In the genomic region with DNA sequence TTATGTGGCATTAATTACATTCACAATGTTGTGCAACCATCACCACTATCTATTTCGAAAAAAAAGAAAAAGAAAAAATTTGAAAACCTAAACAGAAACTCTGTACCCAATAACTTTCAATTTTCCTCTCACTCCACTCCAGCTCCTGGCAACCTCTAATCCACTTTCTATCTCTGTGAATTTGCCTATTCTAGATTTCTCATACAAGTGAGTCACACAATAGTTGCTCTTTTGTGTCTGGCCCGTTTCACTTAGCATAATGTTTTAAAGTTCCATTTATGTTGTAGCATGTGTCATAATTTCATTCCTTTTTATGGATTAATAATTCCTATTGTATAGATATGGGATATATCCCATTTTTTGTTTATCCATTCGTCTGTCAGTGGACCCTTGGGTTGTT, we compare ENCODE assay signal across 17 cellular contexts. TPM values are rescaled to one million over a fixed set of nuclear protein-coding genes. Genes with fewer than 3 reads are reported as not detected.
A peak's percentile ranks its signal among the peaks of the same experiment; 100 is the strongest.
DNase-seq lines count a peak whose midpoint lies in the region; ATAC-seq, FAIRE-seq and TF ChIP-seq lines count a peak whose summit lies in the region.
"Had no signal": no experiment of that assay in that cellular context is flagged by ENCODE, and none has a peak within 500 bp of the region (broad histone marks: within the 10 kb centered on the region; RNA-seq: fewer than 3 reads in every experiment).

No MANE protein-coding gene starts in this region.

- no peak overlapping the region for H4K8ac ChIP-seq in mesenchymal stem cell (ENCODE audit: low read length)

- H4K91ac ChIP-seq in mesenchymal stem cell (ENCODE audit: low read length), result no peak overlapping the region

- H2BK5ac ChIP-seq in mesenchymal stem cell (ENCODE audit: low read depth, low read length, poor library complexity, severe bottlenecking), result no peak overlapping the region

- no TSS peak for BruUV-seq in PC-3 (replicated peaks; lab: Mats Ljungman, UMichigan)
- no TSS peak for BruUV-seq in endothelial cell of umbilical vein (replicated peaks; lab: Mats Ljungman, UMichigan)

- no peaks in the 10 kb centered on the region for H3F3A ChIP-seq in PC-3 (ENCODE audit: low read length, unreplicated experiment)

- 0 out of 2 replicates have a peak overlapping the region, but pooled peaks have one; percentile 8 for H3K4me2 ChIP-seq in PC-3 (ENCODE audit: low read length)
- H3K4me2 ChIP-seq in endothelial cell of umbilical vein (ENCODE audit: insufficient read depth, low read length), result no peak overlapping the region
- H3K4me2 ChIP-seq in mesenchymal stem cell (ENCODE audit: low read length, poor library complexity, severe bottlenecking), result no peak overlapping the region
- H3K4me2 ChIP-seq: PC-9 had no signal

- no peak for FAIRE-seq in endothelial cell of umbilical vein (lab: Jason Lieb, UNC)

- H3K79me2 ChIP-seq in PC-3 (ENCODE audit: low read length), result no peaks in the 10 kb centered on the region
- no peaks in the 10 kb centered on the region for H3K79me2 ChIP-seq in endothelial cell of umbilical vein (ENCODE audit: control insufficient read depth, insufficient read depth, low read length)

- DNase-seq in PC-3 (peak; percentile 47), endothelial cell of umbilical vein (ENCODE audit: low read depth, low spot score) (peak; percentile 10), mesenchymal stem cell (peak; percentile 17), NCI-H524 treated with DMSO at 0.1 percent for 48 hours (lab: John Stamatoyannopoulos, UW) (no peak)
- no peak for DNase-seq in stimulated activated naive CD8-positive, alpha-beta T cell treated with anti-CD3 and anti-CD28 coated beads, Interleukin-15, Interleukin-2, amounts not matched to agents 100 U/mL and 50 U/mL, for 24 hours
- DNase-seq: CD4-positive, CD25-positive, alpha-beta regulatory T cell; HCEC 1CT; Kasumi-1; NCI-H1436; NCI-H2029 treated with DMSO at 0.1 percent for 48 hours; NCI-H2171 treated with DMSO at 0.1 percent for 48 hours; NCI-H446 treated with DMSO at 0.1 percent for 48 hours; NCI-H748 treated with DMSO at 0.1 percent for 48 hours; PC-9 had no signal

- H3K9me3 ChIP-seq in HEK293 (ENCODE audit: control insufficient read depth, insufficient read depth, low read depth, low read length), result no peaks in the 10 kb centered on the region
- no peaks in the 10 kb centered on the region for H3K9me3 ChIP-seq in PC-3 (ENCODE audit: low read length)
- H3K9me3 ChIP-seq in endothelial cell of umbilical vein (replicated peaks; ENCODE audit: control insufficient read depth, insufficient read depth, low read length), result no peaks in the 10 kb centered on the region
- H3K9me3 ChIP-seq in mesenchymal stem cell (ENCODE audit: control insufficient read depth, low read length), result peaks cover 9% of the 10 kb centered on the region

- H3K4me3 ChIP-seq in HEK293 (ENCODE audit: low read depth, low read length) (no peak overlapping the region), PC-3 (ENCODE audit: low read length) (no peak overlapping the region), endothelial cell of umbilical vein (replicated peaks in 1 of 3; ENCODE audit: insufficient read depth in 1 of 3, low read depth in 1 of 3, low read length in 3 of 3) (no peak overlapping the region), mesenchymal stem cell (ENCODE audit: insufficient read depth in 1 of 2, low read depth in 1 of 2, low read length in 2 of 2) (no peak overlapping the region)
- H3K4me3 ChIP-seq: PC-9 had no signal

- no peak overlapping the region for H2AK5ac ChIP-seq in mesenchymal stem cell (ENCODE audit: low read length, severe bottlenecking)

- no peak overlapping the region for H2BK120ac ChIP-seq in mesenchymal stem cell (ENCODE audit: low read depth, low read length)

- no peaks in the 10 kb centered on the region for H3K79me1 ChIP-seq in mesenchymal stem cell (replicated peaks; ENCODE audit: low read length, poor library complexity, severe bottlenecking)

- no peaks in the 10 kb centered on the region for H3K27me3 ChIP-seq in PC-3 (ENCODE audit: low read length)
- no peaks in the 10 kb centered on the region for H3K27me3 ChIP-seq in endothelial cell of umbilical vein (ENCODE audit: control insufficient read depth in 2 of 2, insufficient read depth in 2 of 2, low read length in 2 of 2)
- no peaks in the 10 kb centered on the region for H3K27me3 ChIP-seq in mesenchymal stem cell (ENCODE audit: control insufficient read depth in 1 of 2, insufficient read depth in 1 of 2, low read length in 2 of 2)

- no peak overlapping the region for H3K23ac ChIP-seq in mesenchymal stem cell (ENCODE audit: low read length in 2 of 2)

- H3K9ac ChIP-seq in PC-3 (ENCODE audit: low read length) (0 out of 2 replicates have a peak overlapping the region, but pooled peaks have one; percentile 0), endothelial cell of umbilical vein (replicated peaks; ENCODE audit: extremely low read depth, insufficient read depth, low read length) (no peak overlapping the region), mesenchymal stem cell (ENCODE audit: low read length) (no peak overlapping the region)

- WGBS in mesenchymal stem cell, result 94% methylated on average over 1 of the region's 3 CpGs

- H3K36me3 ChIP-seq in HEK293 (ENCODE audit: control insufficient read depth in 2 of 2, insufficient read depth in 1 of 2, low read length in 2 of 2) (no peaks in the 10 kb centered on the region), PC-3 (ENCODE audit: low read depth, low read length) (no peaks in the 10 kb centered on the region), endothelial cell of umbilical vein (ENCODE audit: control insufficient read depth in 2 of 2, extremely low read depth in 1 of 2, insufficient read depth in 2 of 2, low read length in 2 of 2) (no peaks in the 10 kb centered on the region), mesenchymal stem cell (ENCODE audit: control insufficient read depth in 1 of 2, insufficient read depth in 2 of 2, low read depth in 1 of 2, low read length in 2 of 2) (no peaks in the 10 kb centered on the region)

- H3K14ac ChIP-seq in mesenchymal stem cell (ENCODE audit: low read length in 2 of 2), result no peak overlapping the region

- H3K27ac ChIP-seq in HEK293 (ENCODE audit: extremely low read depth, low read depth, low read length), result no peak overlapping the region
- H3K27ac ChIP-seq in PC-3 (ENCODE audit: low read length), result 0 out of 2 replicates have a peak overlapping the region, but pooled peaks have one; percentile 7
- H3K27ac ChIP-seq in endothelial cell of umbilical vein (ENCODE audit: insufficient read depth, low read depth, low read length), result no peak overlapping the region
- no peak overlapping the region for H3K27ac ChIP-seq in mesenchymal stem cell (ENCODE audit: low read length, poor library complexity, severe bottlenecking)
- H3K27ac ChIP-seq: PC-9 had no signal

- H4K20me1 ChIP-seq in PC-3 (ENCODE audit: low read length) (no peaks in the 10 kb centered on the region), endothelial cell of umbilical vein (replicated peaks; ENCODE audit: control insufficient read depth, extremely low read depth, insufficient read depth, low read length) (no peaks in the 10 kb centered on the region)

- TF ChIP-seq CTCF in HEK293 (tag by site-specific recombination; IDR thresholded peaks at IDR 0.05) (no peak), PC-3 (conservative IDR thresholded peaks at IDR 0.05; ENCODE audit: low read depth, low read length) (no peak), endothelial cell of umbilical vein (IDR thresholded peaks at IDR 0.05; ENCODE audit: extremely low read depth in 1 of 2, insufficient read depth in 1 of 2, low read depth in 1 of 2, low read length in 2 of 2) (no peak)

- peak; percentile 45; the same call in 1 of the 2 replicates for ATAC-seq in PC-3
- ATAC-seq in stimulated activated naive CD8-positive, alpha-beta T cell treated with anti-CD3 and anti-CD28 coated beads, Interleukin-15, Interleukin-2, amounts not matched to agents 100 U/mL and 50 U/mL, for 24 hours, result no peak
- no peak for ATAC-seq in GM19351 (IDR thresholded peaks at IDR 0.05; ENCODE audit: unreplicated experiment)
- ATAC-seq: Right ventricle myocardium inferior had no signal

- no peaks in the 10 kb centered on the region for H3K9me1 ChIP-seq in endothelial cell of umbilical vein (replicated peaks; ENCODE audit: control insufficient read depth, extremely low read depth, insufficient read depth, low read length)

- intact Hi-C loops in PC-3 (cut with micrococcal nuclease), result no loop called here
- intact Hi-C loops in endothelial cell of umbilical vein (cut with micrococcal nuclease), result no loop called here

- H3K18ac ChIP-seq in mesenchymal stem cell (ENCODE audit: low read depth in 1 of 2, low read length in 2 of 2), result no peak overlapping the region

- H3K4me1 ChIP-seq in HEK293 (ENCODE audit: control insufficient read depth, insufficient read depth, low read length), result peaks cover 2% of the 10 kb centered on the region; the same call in 1 of the 2 replicates
- H3K4me1 ChIP-seq in PC-3 (ENCODE audit: insufficient read depth, low read length), result peaks cover 15% of the 10 kb centered on the region
- no peaks in the 10 kb centered on the region for H3K4me1 ChIP-seq in endothelial cell of umbilical vein (ENCODE audit: control insufficient read depth, extremely low read depth, insufficient read depth, low read length)
- no peaks in the 10 kb centered on the region for H3K4me1 ChIP-seq in mesenchymal stem cell (ENCODE audit: control insufficient read depth, insufficient read depth, low read depth, low read length)

- H2BK15ac ChIP-seq in mesenchymal stem cell (ENCODE audit: low read depth, poor library complexity, severe bottlenecking), result no peak overlapping the region

- POLR2A ChIA-PET in HEK293 (lab: Yijun Ruan, JAX) (no interaction called here), PC-3 (lab: Charles Lee; ENCODE audit: unreplicated experiment) (interaction anchor here (0.6 kb wide), 1 partner anchor 527 kb away, joined by 9 read pairs; no protein-coding TSS in a partner anchor), endothelial cell of umbilical vein (lab: Charles Lee) (no interaction called here)

- dilution Hi-C loops in endothelial cell of umbilical vein (cut with MboI; ENCODE audit: extremely low pct_ligation_motif_present, low sequenced_read_pairs), result no loop called here

- no peak for TF ChIP-seq POLR2A in endothelial cell of umbilical vein (IDR thresholded peaks at IDR 0.05; ENCODE audit: low read depth, low read length)

- no peaks in the 10 kb centered on the region; the same call in 1 of the 2 replicates for H3K9me2 ChIP-seq in PC-3 (replicated peaks; ENCODE audit: low read length)

- H2AFZ ChIP-seq in PC-3 (ENCODE audit: low read length) (0 out of 2 replicates have a peak overlapping the region, but pooled peaks have one; percentile 22), endothelial cell of umbilical vein (ENCODE audit: low read depth, low read length) (no peak overlapping the region), mesenchymal stem cell (ENCODE audit: low read depth, low read length) (no peak overlapping the region)
- H2AFZ ChIP-seq: PC-9 had no signal

- no peak overlapping the region for H2BK12ac ChIP-seq in mesenchymal stem cell (ENCODE audit: low read length in 2 of 2)

- CTCF ChIA-PET in HEK293 (lab: Yijun Ruan, JAX) (no interaction called here), PC-3 (lab: Charles Lee) (interaction anchor here (0.6 kb wide), 1 partner anchor 159 kb away, joined by 4 read pairs; no protein-coding TSS in a partner anchor), endothelial cell of umbilical vein (lab: Charles Lee) (no interaction called here)

- H3K4ac ChIP-seq in mesenchymal stem cell (ENCODE audit: low read depth in 1 of 2, low read length in 2 of 2), result no peak overlapping the region

RNA-seq across cellular contexts. Expression of gene TBC1D5, which starts 53.3 kb away (rescaled TPM):
- total RNA-seq in PC-3 (2014; rRNA removed) (54.4 and 54.5 TPM in 2 replicates), endothelial cell of umbilical vein (40.1 and 44.7 TPM in 2 replicates)
- polyA plus RNA-seq in endothelial cell of umbilical vein, result 16.4 and 17.5 TPM in 2 replicates
- 17.9 and 18.9 TPM in 2 replicates for polyA plus RNA-seq in endothelial cell of umbilical vein (2011; cell fraction: cytosol; rRNA removed)
- 20.9 and 23.0 TPM in 2 replicates for polyA plus RNA-seq in endothelial cell of umbilical vein (2011; cell fraction: nucleus; rRNA removed)
- 20.6 and 28.3 TPM in 2 replicates for polyA plus RNA-seq in endothelial cell of umbilical vein (2012)
- 46.1 and 50.0 TPM in 2 replicates for polyA minus RNA-seq in endothelial cell of umbilical vein
- 6.2 TPM for polyA minus RNA-seq in endothelial cell of umbilical vein (2011; cell fraction: cytosol; rRNA and poly(A)+ RNA removed)
- polyA minus RNA-seq in endothelial cell of umbilical vein (2011; cell fraction: nucleus; rRNA and poly(A)+ RNA removed), result 72.4 and 80.1 TPM in 2 replicates
- 32.4 TPM for polyA plus RNA-seq in mesenchymal stem cell (2013, experiment 1 of 2)
- polyA plus RNA-seq in mesenchymal stem cell (2013, experiment 2 of 2), result 29.1 TPM

Comparison
In these comparisons a context has a peak if more than half of its experiments do, and no peak if none do; other contexts are left out.
1. DNase-seq: peak in PC-3 (single experiment), endothelial cell of umbilical vein (single experiment) and mesenchymal stem cell (single experiment); none in stimulated activated naive CD8-positive, alpha-beta T cell treated with anti-CD3 and anti-CD28 coated beads, Interleukin-15, Interleukin-2, amounts not matched to agents 100 U/mL and 50 U/mL, for 24 hours (single experiment) and NCI-H524 treated with DMSO at 0.1 percent for 48 hours (single experiment).